ENCODE assay signal across 9 cellular contexts in the genomic region with DNA sequence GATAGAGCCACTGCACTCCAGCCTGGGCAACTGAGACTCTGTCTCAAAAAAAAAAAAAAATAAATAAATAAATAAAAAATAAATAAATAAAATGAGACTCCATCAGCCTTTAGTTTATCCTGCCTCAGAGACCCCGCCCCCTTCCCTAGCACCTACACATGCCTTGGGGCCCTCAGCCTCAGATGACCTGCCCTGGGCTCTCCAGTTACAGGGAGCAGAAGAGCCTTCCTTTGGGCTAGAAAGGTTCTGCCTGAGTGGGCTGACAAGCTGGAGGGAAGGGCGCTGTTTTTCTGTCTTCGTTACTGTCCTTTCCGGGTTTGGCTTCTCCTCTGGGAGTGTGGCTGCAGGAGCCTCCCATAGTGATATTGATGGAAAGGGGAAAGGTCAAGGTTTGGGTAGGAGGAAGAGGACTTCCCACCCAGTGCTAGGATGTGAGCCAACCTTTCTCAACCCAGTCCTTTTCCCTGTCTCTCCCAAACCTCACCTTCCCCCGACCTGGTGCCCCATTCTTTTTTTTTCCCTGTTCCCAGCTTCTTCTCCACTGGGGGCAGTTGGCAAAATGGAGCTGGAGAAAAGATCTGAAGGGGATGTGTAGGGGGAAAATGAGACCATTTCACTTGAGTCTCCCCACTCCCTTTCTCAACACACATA. TPM values are rescaled to one million over a fixed set of nuclear protein-coding genes. Genes with fewer than 3 reads are reported as not detected.
DNase-seq lines count a peak whose midpoint lies in the region; TF ChIP-seq lines count a peak whose summit lies in the region.
"Had no signal": no experiment of that assay in that cellular context is flagged by ENCODE, and none has a peak within 500 bp of the region (broad histone marks: within the 10 kb centered on the region; RNA-seq: fewer than 3 reads in every experiment).

No MANE protein-coding gene starts in this region.

- peaks cover 17% of the 10 kb centered on the region for H3K4me1 ChIP-seq in iPS-20b (ENCODE audit: insufficient read depth, low read length)
- peaks cover 5% of the 10 kb centered on the region for H3K4me1 ChIP-seq in colonic mucosa

- peak overlapping the region; percentile 97 for H3K27ac ChIP-seq in VCaP
- H3K27ac ChIP-seq in iPS-20b (ENCODE audit: low read length): peak overlapping the region; percentile 82
- peak overlapping the region; percentile 92 for H3K27ac ChIP-seq in temporal lobe (ENCODE audit: low read depth, low read length)
- H3K27ac ChIP-seq in colonic mucosa: no peak overlapping the region

- peak overlapping the region; percentile 97 for H3K4me3 ChIP-seq in iPS-20b (ENCODE audit: low read length)
- no peak overlapping the region for H3K4me3 ChIP-seq in colonic mucosa

- DNase-seq in activated naive CD4-positive, alpha-beta T cell treated with anti-CD3 and anti-CD28 coated beads, Interleukin-2, amount 10 ng/mL, durations not matched to agents 7 days and 5 days: no peak
- DNase-seq in activated naive CD4-positive, alpha-beta T cell (lab: John Stamatoyannopoulos, UW): no peak
- DNase-seq in C1 segment of cervical spinal cord (lab: John Stamatoyannopoulos, UW) (no peak), colonic mucosa (no peak), GDM1 (lab: John Stamatoyannopoulos, UW) (no peak)
- DNase-seq: activated CD4-positive, CD25-positive, alpha-beta regulatory T cell had no signal

- peaks cover 48% of the 10 kb centered on the region for H3K4me1 Mint-ChIP-seq in activated naive CD4-positive, alpha-beta T cell treated with anti-CD3 and anti-CD28 coated beads, Interleukin-2, amount 10 ng/mL, durations not matched to agents 7 days and 5 days

- peak overlapping the region; percentile 93 for H3K4me3 Mint-ChIP-seq in activated naive CD4-positive, alpha-beta T cell treated with anti-CD3 and anti-CD28 coated beads, Interleukin-2, amount 10 ng/mL, durations not matched to agents 7 days and 5 days

- H3K36me3 Mint-ChIP-seq in activated naive CD4-positive, alpha-beta T cell treated with anti-CD3 and anti-CD28 coated beads, Interleukin-2, amount 10 ng/mL, durations not matched to agents 7 days and 5 days: peaks cover 26% of the 10 kb centered on the region

- intact Hi-C loops in colonic mucosa (cut with DNase I): no loop called here

- H3K9ac ChIP-seq in iPS-20b (ENCODE audit: low read depth, low read length) (peak overlapping the region; percentile 90; the same call in 1 of the 2 replicates), colonic mucosa (ENCODE audit: low read depth in 2 of 2, low read length in 2 of 2) (peak overlapping the region in 1 of 2 donors; percentile 99)

- peak overlapping the region; percentile 79 for H3K27ac Mint-ChIP-seq in activated naive CD4-positive, alpha-beta T cell treated with anti-CD3 and anti-CD28 coated beads, Interleukin-2, amount 10 ng/mL, durations not matched to agents 7 days and 5 days

- peaks cover 38% of the 10 kb centered on the region for H3K27me3 Mint-ChIP-seq in activated naive CD4-positive, alpha-beta T cell treated with anti-CD3 and anti-CD28 coated beads, Interleukin-2, amount 10 ng/mL, durations not matched to agents 7 days and 5 days

- no peak; the same call in 1 of the 2 replicates for TF ChIP-seq CTCF in VCaP (conservative IDR thresholded peaks at IDR 0.05)
- no peak for TF ChIP-seq CTCF in colonic mucosa (IDR thresholded peaks at IDR 0.05)

- H3K9me3 ChIP-seq in iPS-20b (ENCODE audit: insufficient read depth, low read depth, low read length) (no peaks in the 10 kb centered on the region), colonic mucosa (no peaks in the 10 kb centered on the region)

- CTCF ChIA-PET in activated naive CD4-positive, alpha-beta T cell treated with anti-CD3 and anti-CD28 coated beads, Interleukin-2, amount 10 ng/mL, durations not matched to agents 7 days and 5 days (lab: Charles Lee): interaction anchor here (1.1 to 5.9 kb wide), 2 partner anchors 18 to 85 kb away, joined by 3 to 48 read pairs; a partner anchor contains a TSS

- H3K36me3 ChIP-seq in iPS-20b (ENCODE audit: insufficient read depth, low read depth, low read length) (peaks cover 15% of the 10 kb centered on the region), colonic mucosa (peaks cover 9% of the 10 kb centered on the region)

- H3K9me3 Mint-ChIP-seq in activated naive CD4-positive, alpha-beta T cell treated with anti-CD3 and anti-CD28 coated beads, Interleukin-2, amount 10 ng/mL, durations not matched to agents 7 days and 5 days: no peaks in the 10 kb centered on the region

- no peaks in the 10 kb centered on the region for H3K27me3 ChIP-seq in iPS-20b (ENCODE audit: insufficient read depth, low read length)
- H3K27me3 ChIP-seq in colonic mucosa: no peaks in the 10 kb centered on the region

RNA-seq across cellular contexts. Expression of a gene that starts 1.5 kb away (rescaled TPM):
- 88.5 TPM for total RNA-seq in temporal lobe
- total RNA-seq in colonic mucosa: 100 to 1,000 TPM; 139 to 196 TPM

RNA-seq across cellular contexts. Expression of a gene that starts 1.7 kb away (rescaled TPM):
- 10.3 TPM for total RNA-seq in temporal lobe
- total RNA-seq in colonic mucosa: not detected

RNA-seq across cellular contexts. Expression of a gene that starts 19.4 kb away (rescaled TPM):
- 60.2 TPM for total RNA-seq in temporal lobe
- total RNA-seq in colonic mucosa: 10 to 100 TPM; 10.1 to 20.9 TPM

RNA-seq across cellular contexts. Expression of a gene that starts 24.4 kb away (rescaled TPM):
- total RNA-seq in temporal lobe (not detected), colonic mucosa (under 1 TPM in 1 of 2 donors, not detected in 1; 0.35 TPM)

RNA-seq across cellular contexts. Expression of a gene that starts 38.9 kb away (rescaled TPM):
- not detected for total RNA-seq in temporal lobe
- total RNA-seq in colonic mucosa: not detected

Comparison
In these comparisons a context has a peak if more than half of its experiments do, and no peak if none do; other contexts are left out.
1. RNA of a gene that starts 1.7 kb away (total RNA-seq): 10.3 TPM in temporal lobe (single experiment); not detected in colonic mucosa; every median in the first group is over 10 times any median in the second.